Comparison of ENCODE assay signal across 1 cellular context in the genomic region with DNA sequence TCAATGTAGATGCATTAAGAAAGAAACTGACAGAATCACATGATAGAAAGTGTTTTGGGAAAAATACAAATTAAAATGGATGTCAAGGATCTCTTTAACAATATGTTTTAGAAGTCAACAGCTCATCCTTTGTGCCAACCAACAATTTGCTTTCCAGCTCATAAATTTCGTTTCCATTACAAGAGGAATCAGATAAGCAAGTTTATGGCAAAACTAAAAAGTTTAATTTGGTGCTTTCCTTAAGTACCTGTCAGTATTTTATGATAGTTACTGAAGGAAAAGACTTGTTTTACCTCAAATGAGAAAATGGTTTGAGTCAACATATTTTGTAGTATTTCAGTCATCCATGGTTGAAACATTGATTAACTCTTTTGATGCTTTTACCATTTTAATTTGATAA.
TF ChIP-seq lines count a peak whose summit lies in the region.

No MANE protein-coding gene starts in this region.

TF ChIP-seq in HEK293, 187 proteins besides CTCF, POLR2A, EP300 and RAD21 (continued from another document):
- TF ChIP-seq ZNF354C (tag by site-specific recombination; IDR thresholded peaks at IDR 0.05; ENCODE audit: borderline replicate concordance, low read depth) (no peak), TRIM28 (IDR thresholded peaks at IDR 0.05; ENCODE audit: borderline replicate concordance, low read length) (no peak), ZNF138 (tag by site-specific recombination; IDR thresholded peaks at IDR 0.05; ENCODE audit: borderline replicate concordance) (no peak), GLIS1 (tag by site-specific recombination; IDR thresholded peaks at IDR 0.05) (no peak), ZNF16 (tag by site-specific recombination; IDR thresholded peaks at IDR 0.05; ENCODE audit: low read depth) (no peak), ZNF133 (tag by site-specific recombination; IDR thresholded peaks at IDR 0.05) (no peak), FEZF1 (tag by site-specific recombination; IDR thresholded peaks at IDR 0.05) (peak; percentile 46; the same call in 1 of the 2 replicates), ZNF707 (tag by site-specific recombination; IDR thresholded peaks at IDR 0.05) (no peak), ZNF114 (tag by site-specific recombination; IDR thresholded peaks at IDR 0.05) (no peak), TCF7L2 (IDR thresholded peaks at IDR 0.05; ENCODE audit: borderline replicate concordance, low read depth, low read length) (no peak), ZNF561 (tag by site-specific recombination; IDR thresholded peaks at IDR 0.05; ENCODE audit: borderline replicate concordance) (no peak), ZNF677 (tag by site-specific recombination; IDR thresholded peaks at IDR 0.05) (no peak), ZNF837 (tag by site-specific recombination; IDR thresholded peaks at IDR 0.05) (no peak), ZNF843 (tag by site-specific recombination; IDR thresholded peaks at IDR 0.05) (peak; percentile 76), ZNF48 (tag by site-specific recombination; IDR thresholded peaks at IDR 0.05) (no peak), ZNF776 (tag by site-specific recombination; IDR thresholded peaks at IDR 0.05; ENCODE audit: borderline replicate concordance) (no peak), ZFP37 (tag by site-specific recombination; IDR thresholded peaks at IDR 0.05) (no peak), ZNF140 (tag by site-specific recombination; IDR thresholded peaks at IDR 0.05) (no peak), GFI1B (tag by site-specific recombination; IDR thresholded peaks at IDR 0.05) (no peak), SALL2 (tag by site-specific recombination; IDR thresholded peaks at IDR 0.05; ENCODE audit: borderline replicate concordance) (no peak), ZXDB (tag by site-specific recombination; IDR thresholded peaks at IDR 0.05) (peak; percentile 40; the same call in 1 of the 2 replicates), KLF1 (tag by site-specific recombination; IDR thresholded peaks at IDR 0.05) (no peak), ZNF791 (tag by site-specific recombination; IDR thresholded peaks at IDR 0.05) (no peak), ZNF529 (tag by site-specific recombination; IDR thresholded peaks at IDR 0.05; ENCODE audit: insufficient replicate concordance) (no peak), SP7 (tag by site-specific recombination; IDR thresholded peaks at IDR 0.05) (no peak), ZNF426 (tag by site-specific recombination; IDR thresholded peaks at IDR 0.05) (no peak), ZNF292 (tag by site-specific recombination; IDR thresholded peaks at IDR 0.05; ENCODE audit: borderline replicate concordance, low read depth) (no peak), ZNF394 (tag by site-specific recombination; IDR thresholded peaks at IDR 0.05; ENCODE audit: borderline replicate concordance) (no peak), ZNF785 (tag by site-specific recombination; IDR thresholded peaks at IDR 0.05) (no peak), ZNF324 (tag by site-specific recombination; IDR thresholded peaks at IDR 0.05) (no peak), ZNF658 (tag by site-specific recombination; IDR thresholded peaks at IDR 0.05) (no peak), ZNF830 (tag by site-specific recombination; IDR thresholded peaks at IDR 0.05; ENCODE audit: low read depth) (no peak), ZNF548 (tag by site-specific recombination; IDR thresholded peaks at IDR 0.05) (no peak), ZNF610 (tag by site-specific recombination; IDR thresholded peaks at IDR 0.05; ENCODE audit: borderline replicate concordance) (no peak), BCL11B (tag by site-specific recombination; IDR thresholded peaks at IDR 0.05; ENCODE audit: low read depth) (0 out of 2 replicates have a peak, but pooled peaks have one; percentile 58), GLI4 (tag by site-specific recombination; IDR thresholded peaks at IDR 0.05) (no peak), ZNF626 (tag by site-specific recombination; IDR thresholded peaks at IDR 0.05) (no peak), BCL11A (tag by site-specific recombination; IDR thresholded peaks at IDR 0.05; ENCODE audit: low read depth) (no peak), ZSCAN16 (tag by site-specific recombination; IDR thresholded peaks at IDR 0.05) (no peak), ZNF2 (tag by site-specific recombination; IDR thresholded peaks at IDR 0.05) (no peak), ZNF558 (tag by site-specific recombination; IDR thresholded peaks at IDR 0.05) (no peak)
- TF ChIP-seq, protein P1, sequence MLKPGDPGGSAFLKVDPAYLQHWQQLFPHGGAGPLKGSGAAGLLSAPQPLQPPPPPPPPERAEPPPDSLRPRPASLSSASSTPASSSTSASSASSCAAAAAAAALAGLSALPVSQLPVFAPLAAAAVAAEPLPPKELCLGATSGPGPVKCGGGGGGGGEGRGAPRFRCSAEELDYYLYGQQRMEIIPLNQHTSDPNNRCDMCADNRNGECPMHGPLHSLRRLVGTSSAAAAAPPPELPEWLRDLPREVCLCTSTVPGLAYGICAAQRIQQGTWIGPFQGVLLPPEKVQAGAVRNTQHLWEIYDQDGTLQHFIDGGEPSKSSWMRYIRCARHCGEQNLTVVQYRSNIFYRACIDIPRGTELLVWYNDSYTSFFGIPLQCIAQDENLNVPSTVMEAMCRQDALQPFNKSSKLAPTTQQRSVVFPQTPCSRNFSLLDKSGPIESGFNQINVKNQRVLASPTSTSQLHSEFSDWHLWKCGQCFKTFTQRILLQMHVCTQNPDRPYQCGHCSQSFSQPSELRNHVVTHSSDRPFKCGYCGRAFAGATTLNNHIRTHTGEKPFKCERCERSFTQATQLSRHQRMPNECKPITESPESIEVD (tag by site-specific recombination; IDR thresholded peaks at IDR 0.05) = peak; percentile 90
- TF ChIP-seq, protein P2, sequence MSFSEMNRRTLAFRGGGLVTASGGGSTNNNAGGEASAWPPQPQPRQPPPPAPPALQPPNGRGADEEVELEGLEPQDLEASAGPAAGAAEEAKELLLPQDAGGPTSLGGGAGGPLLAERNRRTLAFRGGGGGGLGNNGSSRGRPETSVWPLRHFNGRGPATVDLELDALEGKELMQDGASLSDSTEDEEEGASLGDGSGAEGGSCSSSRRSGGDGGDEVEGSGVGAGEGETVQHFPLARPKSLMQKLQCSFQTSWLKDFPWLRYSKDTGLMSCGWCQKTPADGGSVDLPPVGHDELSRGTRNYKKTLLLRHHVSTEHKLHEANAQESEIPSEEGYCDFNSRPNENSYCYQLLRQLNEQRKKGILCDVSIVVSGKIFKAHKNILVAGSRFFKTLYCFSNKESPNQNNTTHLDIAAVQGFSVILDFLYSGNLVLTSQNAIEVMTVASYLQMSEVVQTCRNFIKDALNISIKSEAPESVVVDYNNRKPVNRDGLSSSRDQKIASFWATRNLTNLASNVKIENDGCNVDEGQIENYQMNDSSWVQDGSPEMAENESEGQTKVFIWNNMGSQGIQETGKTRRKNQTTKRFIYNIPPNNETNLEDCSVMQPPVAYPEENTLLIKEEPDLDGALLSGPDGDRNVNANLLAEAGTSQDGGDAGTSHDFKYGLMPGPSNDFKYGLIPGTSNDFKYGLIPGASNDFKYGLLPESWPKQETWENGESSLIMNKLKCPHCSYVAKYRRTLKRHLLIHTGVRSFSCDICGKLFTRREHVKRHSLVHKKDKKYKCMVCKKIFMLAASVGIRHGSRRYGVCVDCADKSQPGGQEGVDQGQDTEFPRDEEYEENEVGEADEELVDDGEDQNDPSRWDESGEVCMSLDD (tag by site-specific recombination; IDR thresholded peaks at IDR 0.05) = no peak
- TF ChIP-seq, protein P3, sequence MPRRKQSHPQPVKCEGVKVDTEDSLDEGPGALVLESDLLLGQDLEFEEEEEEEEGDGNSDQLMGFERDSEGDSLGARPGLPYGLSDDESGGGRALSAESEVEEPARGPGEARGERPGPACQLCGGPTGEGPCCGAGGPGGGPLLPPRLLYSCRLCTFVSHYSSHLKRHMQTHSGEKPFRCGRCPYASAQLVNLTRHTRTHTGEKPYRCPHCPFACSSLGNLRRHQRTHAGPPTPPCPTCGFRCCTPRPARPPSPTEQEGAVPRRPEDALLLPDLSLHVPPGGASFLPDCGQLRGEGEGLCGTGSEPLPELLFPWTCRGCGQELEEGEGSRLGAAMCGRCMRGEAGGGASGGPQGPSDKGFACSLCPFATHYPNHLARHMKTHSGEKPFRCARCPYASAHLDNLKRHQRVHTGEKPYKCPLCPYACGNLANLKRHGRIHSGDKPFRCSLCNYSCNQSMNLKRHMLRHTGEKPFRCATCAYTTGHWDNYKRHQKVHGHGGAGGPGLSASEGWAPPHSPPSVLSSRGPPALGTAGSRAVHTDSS (tag by site-specific recombination; IDR thresholded peaks at IDR 0.05) = no peak
- TF ChIP-seq, protein P4, sequence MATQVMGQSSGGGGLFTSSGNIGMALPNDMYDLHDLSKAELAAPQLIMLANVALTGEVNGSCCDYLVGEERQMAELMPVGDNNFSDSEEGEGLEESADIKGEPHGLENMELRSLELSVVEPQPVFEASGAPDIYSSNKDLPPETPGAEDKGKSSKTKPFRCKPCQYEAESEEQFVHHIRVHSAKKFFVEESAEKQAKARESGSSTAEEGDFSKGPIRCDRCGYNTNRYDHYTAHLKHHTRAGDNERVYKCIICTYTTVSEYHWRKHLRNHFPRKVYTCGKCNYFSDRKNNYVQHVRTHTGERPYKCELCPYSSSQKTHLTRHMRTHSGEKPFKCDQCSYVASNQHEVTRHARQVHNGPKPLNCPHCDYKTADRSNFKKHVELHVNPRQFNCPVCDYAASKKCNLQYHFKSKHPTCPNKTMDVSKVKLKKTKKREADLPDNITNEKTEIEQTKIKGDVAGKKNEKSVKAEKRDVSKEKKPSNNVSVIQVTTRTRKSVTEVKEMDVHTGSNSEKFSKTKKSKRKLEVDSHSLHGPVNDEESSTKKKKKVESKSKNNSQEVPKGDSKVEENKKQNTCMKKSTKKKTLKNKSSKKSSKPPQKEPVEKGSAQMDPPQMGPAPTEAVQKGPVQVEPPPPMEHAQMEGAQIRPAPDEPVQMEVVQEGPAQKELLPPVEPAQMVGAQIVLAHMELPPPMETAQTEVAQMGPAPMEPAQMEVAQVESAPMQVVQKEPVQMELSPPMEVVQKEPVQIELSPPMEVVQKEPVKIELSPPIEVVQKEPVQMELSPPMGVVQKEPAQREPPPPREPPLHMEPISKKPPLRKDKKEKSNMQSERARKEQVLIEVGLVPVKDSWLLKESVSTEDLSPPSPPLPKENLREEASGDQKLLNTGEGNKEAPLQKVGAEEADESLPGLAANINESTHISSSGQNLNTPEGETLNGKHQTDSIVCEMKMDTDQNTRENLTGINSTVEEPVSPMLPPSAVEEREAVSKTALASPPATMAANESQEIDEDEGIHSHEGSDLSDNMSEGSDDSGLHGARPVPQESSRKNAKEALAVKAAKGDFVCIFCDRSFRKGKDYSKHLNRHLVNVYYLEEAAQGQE (tag by site-specific recombination; IDR thresholded peaks at IDR 0.05) = no peak
- TF ChIP-seq, protein P5, sequence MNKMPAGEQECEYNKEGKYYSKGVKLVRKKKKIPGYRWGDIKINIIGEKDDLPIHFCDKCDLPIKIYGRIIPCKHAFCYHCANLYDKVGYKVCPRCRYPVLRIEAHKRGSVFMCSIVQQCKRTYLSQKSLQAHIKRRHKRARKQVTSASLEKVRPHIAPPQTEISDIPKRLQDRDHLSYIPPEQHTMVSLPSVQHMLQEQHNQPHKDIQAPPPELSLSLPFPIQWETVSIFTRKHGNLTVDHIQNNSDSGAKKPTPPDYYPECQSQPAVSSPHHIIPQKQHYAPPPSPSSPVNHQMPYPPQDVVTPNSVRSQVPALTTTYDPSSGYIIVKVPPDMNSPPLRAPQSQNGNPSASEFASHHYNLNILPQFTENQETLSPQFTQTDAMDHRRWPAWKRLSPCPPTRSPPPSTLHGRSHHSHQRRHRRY (tag by site-specific recombination; IDR thresholded peaks at IDR 0.05) = no peak
- TF ChIP-seq, protein P6, sequence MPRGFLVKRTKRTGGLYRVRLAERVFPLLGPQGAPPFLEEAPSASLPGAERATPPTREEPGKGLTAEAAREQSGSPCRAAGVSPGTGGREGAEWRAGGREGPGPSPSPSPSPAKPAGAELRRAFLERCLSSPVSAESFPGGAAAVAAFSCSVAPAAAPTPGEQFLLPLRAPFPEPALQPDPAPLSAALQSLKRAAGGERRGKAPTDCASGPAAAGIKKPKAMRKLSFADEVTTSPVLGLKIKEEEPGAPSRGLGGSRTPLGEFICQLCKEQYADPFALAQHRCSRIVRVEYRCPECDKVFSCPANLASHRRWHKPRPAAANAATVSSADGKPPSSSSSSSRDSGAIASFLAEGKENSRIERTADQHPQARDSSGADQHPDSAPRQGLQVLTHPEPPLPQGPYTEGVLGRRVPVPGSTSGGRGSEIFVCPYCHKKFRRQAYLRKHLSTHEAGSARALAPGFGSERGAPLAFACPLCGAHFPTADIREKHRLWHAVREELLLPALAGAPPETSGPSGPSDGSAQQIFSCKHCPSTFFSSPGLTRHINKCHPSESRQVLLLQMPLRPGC (tag by site-specific recombination; IDR thresholded peaks at IDR 0.05) = no peak
- TF ChIP-seq, protein P7, sequence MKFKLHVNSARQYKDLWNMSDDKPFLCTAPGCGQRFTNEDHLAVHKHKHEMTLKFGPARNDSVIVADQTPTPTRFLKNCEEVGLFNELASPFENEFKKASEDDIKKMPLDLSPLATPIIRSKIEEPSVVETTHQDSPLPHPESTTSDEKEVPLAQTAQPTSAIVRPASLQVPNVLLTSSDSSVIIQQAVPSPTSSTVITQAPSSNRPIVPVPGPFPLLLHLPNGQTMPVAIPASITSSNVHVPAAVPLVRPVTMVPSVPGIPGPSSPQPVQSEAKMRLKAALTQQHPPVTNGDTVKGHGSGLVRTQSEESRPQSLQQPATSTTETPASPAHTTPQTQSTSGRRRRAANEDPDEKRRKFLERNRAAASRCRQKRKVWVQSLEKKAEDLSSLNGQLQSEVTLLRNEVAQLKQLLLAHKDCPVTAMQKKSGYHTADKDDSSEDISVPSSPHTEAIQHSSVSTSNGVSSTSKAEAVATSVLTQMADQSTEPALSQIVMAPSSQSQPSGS (tag by site-specific recombination; IDR thresholded peaks at IDR 0.05; ENCODE audit: low read depth) = no peak
TF ChIP-seq in HEK293: peak in this region for 8.
